ENCODE assay signal across 8 cellular contexts in genomic region chr15:62060116-62060895, GRCh38. TPM values are rescaled to one million over a fixed set of nuclear protein-coding genes. Genes with fewer than 3 reads are reported as not detected.
DNase-seq lines count a peak whose midpoint lies in the region; ATAC-seq and TF ChIP-seq lines count a peak whose summit lies in the region.

Gene VPS13C, minus strand, starts transcription at chr15:62060447. Its CDS starts 73 bp downstream, at chr15:62060374.

- peaks cover 6% of the 10 kb centered on the region; the same call in 1 of the 2 replicates for H3K4me1 ChIP-seq in HUES64 (ENCODE audit: insufficient read depth, low read length)
- peaks cover 36% of the 10 kb centered on the region for H3K4me1 ChIP-seq in OCI-LY3 (ENCODE audit: low read length)
- H3K4me1 ChIP-seq in mucosa of descending colon (ENCODE audit: low read depth) = peaks cover 12% of the 10 kb centered on the region

- H3K9me3 ChIP-seq in HUES64 (ENCODE audit: insufficient read depth, low read depth, low read length) = no peaks in the 10 kb centered on the region
- no peaks in the 10 kb centered on the region for H3K9me3 ChIP-seq in OCI-LY3 (ENCODE audit: insufficient read depth, low read length)
- H3K9me3 ChIP-seq in mucosa of descending colon = no peaks in the 10 kb centered on the region

- H3K79me2 ChIP-seq in OCI-LY3 (ENCODE audit: low read length) = peaks cover 49% of the 10 kb centered on the region

- no peak within 1 kb of the TSS for H3K27ac ChIP-seq in HUES64 (ENCODE audit: low read depth, low read length)
- H3K27ac ChIP-seq in OCI-LY3 (ENCODE audit: low read length) = peak within 1 kb of the TSS; percentile 93

- WGBS in HUES64 = under 1% methylated on average over 73 of the region's 73 CpGs

- H3K9ac ChIP-seq in HUES64 (ENCODE audit: low read depth, low read length) (peak within 1 kb of the TSS; percentile 61), OCI-LY3 (ENCODE audit: low read length) (peak within 1 kb of the TSS; percentile 96)

- H3K27me3 ChIP-seq in HUES64 (ENCODE audit: insufficient read depth, low read length) (peaks cover 57% of the 10 kb centered on the region), OCI-LY3 (ENCODE audit: low read depth, low read length) (peaks cover 10% of the 10 kb centered on the region; the same call in 1 of the 2 replicates)

- intact Hi-C loops in mucosa of descending colon (cut with DNase I, micrococcal nuclease) = no loop called here

- H3K36me3 ChIP-seq in HUES64 (ENCODE audit: insufficient read depth, low read length) = no peaks in the 10 kb centered on the region
- H3K36me3 ChIP-seq in OCI-LY3 (replicated peaks; ENCODE audit: low read depth, low read length) = peaks cover 15% of the 10 kb centered on the region
- no peaks in the 10 kb centered on the region for H3K36me3 ChIP-seq in mucosa of descending colon (ENCODE audit: low read depth)

- peak within 1 kb of the TSS; percentile 81 for H3K4me2 ChIP-seq in OCI-LY3 (ENCODE audit: low read length)

- peak within 1 kb of the TSS; percentile 72 for H2AFZ ChIP-seq in OCI-LY3 (ENCODE audit: low read depth, low read length)

- H4K20me1 ChIP-seq in OCI-LY3 (ENCODE audit: insufficient read depth, low read length) = peaks cover 23% of the 10 kb centered on the region

- ATAC-seq in GM21447 (IDR thresholded peaks at IDR 0.05; ENCODE audit: unreplicated experiment) (peak; percentile 83), mucosa of descending colon (peak; percentile 97)

- DNase-seq in DMS 273 treated with DMSO at 0.1 percent for 48 hours (lab: John Stamatoyannopoulos, UW) = peak; percentile 75
- DNase-seq in activated T-cell treated with anti-CD3 and anti-CD28 coated beads for 1 hour (ENCODE audit: low read depth) = peak; percentile 81
- peak; percentile 88 for DNase-seq in epidermal melanocyte (ENCODE audit: insufficient read length, low spot score)
- peak; percentile 92 to 96 (median 95) for DNase-seq in mucosa of descending colon
- DNase-seq in stimulated activated CD8-positive, alpha-beta memory T cell treated with anti-CD3 and anti-CD28 coated beads, Interleukin-4, amount 100 ng/mL, for 24 hours (ENCODE audit: low read depth) = peak; percentile 86

- TF ChIP-seq CTCF in OCI-LY3 (IDR thresholded peaks at IDR 0.05; ENCODE audit: low read depth, low read length) (peak; percentile 68), mucosa of descending colon (IDR thresholded peaks at IDR 0.05) (peak; percentile 69)

- H3K4me3 ChIP-seq in HUES64 (ENCODE audit: low read length) = peak within 1 kb of the TSS; percentile 84
- peak within 1 kb of the TSS; percentile 87 for H3K4me3 ChIP-seq in OCI-LY3 (ENCODE audit: low read length)
- peak within 1 kb of the TSS; percentile 88 for H3K4me3 ChIP-seq in mucosa of descending colon

RNA-seq across cellular contexts. Expression of gene VPS13C, which starts in this region (rescaled TPM):
- 4.3 TPM for polyA plus RNA-seq in HUES64 (2013, experiment 1 of 2)
- 5.7 TPM for polyA plus RNA-seq in HUES64 (2013, experiment 2 of 2)
- 10 to 100 TPM; 51.0 to 76.1 (median 57.1) TPM for total RNA-seq in mucosa of descending colon
